Comparison of ENCODE assay signal across 10 cellular contexts in genomic region chr4:76987153-76987562, GRCh38. TPM values are rescaled to one million over a fixed set of nuclear protein-coding genes. Genes with fewer than 3 reads are reported as not detected.
DNase-seq lines count a peak whose midpoint lies in the region; TF ChIP-seq lines count a peak whose summit lies in the region.
"Had no signal": no experiment of that assay in that cellular context is flagged by ENCODE, and none has a peak within 500 bp of the region (broad histone marks: within the 10 kb centered on the region; RNA-seq: fewer than 3 reads in every experiment).

No MANE protein-coding gene starts in this region.

- H3K36me3 Mint-ChIP-seq in CD4-positive, alpha-beta memory T cell = no peaks in the 10 kb centered on the region

- no peak for DNase-seq in CD4-positive, alpha-beta memory T cell
- DNase-seq in NCI-H2171 treated with DMSO at 0.1 percent for 48 hours (lab: John Stamatoyannopoulos, UW) = peak; percentile 58
- peak; percentile 99 for DNase-seq in fibroblast of mammary gland (ENCODE audit: low read depth)
- DNase-seq in osteoblast (ENCODE audit: insufficient read length, low spot score, missing footprints) = no peak
- no peak for DNase-seq in head of caudate nucleus
- no peak for DNase-seq in NCI-H1694 (lab: John Stamatoyannopoulos, UW)
- DNase-seq in T-helper 9 cell = no peak
- no peak for DNase-seq in activated CD4-positive, alpha-beta T cell treated with anti-CD3 and anti-CD28 coated beads for 48 hours
- DNase-seq: PC-9; stimulated activated CD4-positive, alpha-beta T cell treated with anti-CD3 and anti-CD28 coated beads, Interleukin-12 subunit alpha, Interleukin-12 subunit beta, amount 100 ng/mL, for 4 hours had no signal

- H3K4me3 Mint-ChIP-seq in CD4-positive, alpha-beta memory T cell = peak overlapping the region in 3 of 8 donors; percentile 17 to 47 (median 27)

- no peaks in the 10 kb centered on the region for H3K36me3 ChIP-seq in CD4-positive, alpha-beta memory T cell (ENCODE audit: insufficient read depth, low read length)
- H3K36me3 ChIP-seq in osteoblast (ENCODE audit: insufficient read depth, low read length) = no peaks in the 10 kb centered on the region

- no peak overlapping the region for H3K27ac ChIP-seq in CD4-positive, alpha-beta memory T cell (ENCODE audit: low read depth, low read length)
- H3K27ac ChIP-seq in osteoblast (ENCODE audit: low read depth, low read length) = peak overlapping the region; percentile 97
- H3K27ac ChIP-seq: PC-9 had no signal

- H2AFZ ChIP-seq in osteoblast (ENCODE audit: low read length) = no peak overlapping the region
- H2AFZ ChIP-seq: PC-9 had no signal

- H3K27me3 ChIP-seq in CD4-positive, alpha-beta memory T cell (ENCODE audit: insufficient read depth, low read length) = no peaks in the 10 kb centered on the region
- no peaks in the 10 kb centered on the region for H3K27me3 ChIP-seq in osteoblast (ENCODE audit: insufficient read depth, low read length)

- CTCF ChIA-PET in CD4-positive, alpha-beta memory T cell (lab: Charles Lee; ENCODE audit: partially characterized antibody) = interaction anchor here (1.4 to 5.8 kb wide), 4 partner anchors 9 to 59 kb away, joined by 3 to 27 read pairs (median 6); no protein-coding TSS in a partner anchor

- H3K4me1 ChIP-seq in CD4-positive, alpha-beta memory T cell (ENCODE audit: insufficient read depth, low read length) = peaks cover 85% of the 10 kb centered on the region
- peaks cover 79% of the 10 kb centered on the region for H3K4me1 ChIP-seq in osteoblast (ENCODE audit: insufficient read depth, low read length)

- peak overlapping the region; percentile 77 for H3K4me2 ChIP-seq in osteoblast (ENCODE audit: insufficient read depth, low read length)
- H3K4me2 ChIP-seq: PC-9 had no signal

- H3K27me3 Mint-ChIP-seq in CD4-positive, alpha-beta memory T cell = no peaks in the 10 kb centered on the region

- no peaks in the 10 kb centered on the region for H4K20me1 ChIP-seq in osteoblast (ENCODE audit: insufficient read depth, low read length)

- POLR2A ChIA-PET in CD4-positive, alpha-beta memory T cell (lab: Charles Lee; ENCODE audit: partially characterized antibody) = interaction anchor here (0.8 to 5.6 kb wide), 6 partner anchors 9 to 88 kb away, joined by 3 to 36 read pairs (median 6); partner anchors contain the start of gene SEPTIN11

- H3K9me3 ChIP-seq in CD4-positive, alpha-beta memory T cell (ENCODE audit: control insufficient read depth in 1 of 2, low read length in 2 of 2) = no peaks in the 10 kb centered on the region
- no peaks in the 10 kb centered on the region for H3K9me3 ChIP-seq in osteoblast (ENCODE audit: low read depth, low read length)

- TF ChIP-seq CTCF in fibroblast of mammary gland (conservative IDR thresholded peaks at IDR 0.05; ENCODE audit: control insufficient read depth, insufficient read depth, low read depth, low read length) (peak; percentile 31), osteoblast (IDR thresholded peaks at IDR 0.05; ENCODE audit: extremely low read depth, low read depth, low read length) (peak; percentile 35)

- H3K9me3 Mint-ChIP-seq in CD4-positive, alpha-beta memory T cell = peaks cover 0 to 2% (median 0%) of the 10 kb centered on the region in 8 donors

- peak overlapping the region in 6 of 7 donors; percentile 54 to 96 (median 88) for H3K27ac Mint-ChIP-seq in CD4-positive, alpha-beta memory T cell

- peaks cover 70% of the 10 kb centered on the region for H3K79me2 ChIP-seq in osteoblast (ENCODE audit: insufficient read depth, low read length)

- intact Hi-C loops in CD4-positive, alpha-beta memory T cell (cut with micrococcal nuclease) = loop anchor here (10.0 kb wide), 1 partner anchor 1472 kb away; the partner anchor contains the start of genes RCHY1 and THAP6
- intact Hi-C loops in head of caudate nucleus (cut with DNase I) = no loop called here

- peaks cover 65 to 95% (median 75%) of the 10 kb centered on the region in 4 donors for H3K4me1 Mint-ChIP-seq in CD4-positive, alpha-beta memory T cell

- no peak overlapping the region for H3K4me3 ChIP-seq in CD4-positive, alpha-beta memory T cell (ENCODE audit: low read length in 2 of 2)
- H3K4me3 ChIP-seq in fibroblast of mammary gland (ENCODE audit: control insufficient read depth, low read depth, low read length) (no peak overlapping the region), osteoblast (ENCODE audit: insufficient read depth, low read length) (peak overlapping the region; percentile 54)
- H3K4me3 ChIP-seq: PC-9 had no signal

RNA-seq across cellular contexts. Expression of gene SEPTIN11, which starts 37.6 kb away (rescaled TPM):
- total RNA-seq in CD4-positive, alpha-beta memory T cell = 10 to 100 TPM; 25.2 to 30.2 TPM
- 10 to 100 TPM; 21.9 to 31.3 TPM for polyA plus RNA-seq in CD4-positive, alpha-beta memory T cell
- total RNA-seq in osteoblast = 456 and 473 TPM in 2 replicates

Comparison
In these comparisons a context has a peak if more than half of its experiments do, and no peak if none do; other contexts are left out.
1. DNase-seq: peak in NCI-H2171 treated with DMSO at 0.1 percent for 48 hours (single experiment) and fibroblast of mammary gland (single experiment); none in CD4-positive, alpha-beta memory T cell (0 of 5), osteoblast (single experiment), head of caudate nucleus (0 of 42), NCI-H1694 (single experiment), T-helper 9 cell (single experiment) and activated CD4-positive, alpha-beta T cell treated with anti-CD3 and anti-CD28 coated beads for 48 hours (single experiment).
2. RNA of gene SEPTIN11, which starts 37.6 kb away (total RNA-seq): 456 to 473 TPM in osteoblast; 25.2 to 30.2 TPM in CD4-positive, alpha-beta memory T cell; every median in the first group is over 10 times any median in the second.